ENCODE assay signal across 40 cellular contexts in genomic region chr20:33037456-33037855, GRCh38. TPM values are rescaled to one million over a fixed set of nuclear protein-coding genes. Genes with fewer than 3 reads are reported as not detected.
"Had no signal": no experiment of that assay in that cellular context is flagged by ENCODE, and none has a peak within 500 bp of the region (broad histone marks: within the 10 kb centered on the region; RNA-seq: fewer than 3 reads in every experiment).

No MANE protein-coding gene starts in this region.

- H3K27me3 ChIP-seq: adrenal gland, ascending aorta, body of pancreas, brain microvascular endothelial cell, breast epithelium, cardiac muscle cell had no signal

- H3K9me3 ChIP-seq: adrenal gland, ascending aorta, body of pancreas had no signal

- H3K4me3 ChIP-seq: adrenal gland, ascending aorta, body of pancreas, breast epithelium, cardiac muscle cell had no signal

- DNase-seq: activated effector memory CD4-positive, alpha-beta T cell treated with anti-CD3 and anti-CD28 coated beads, Interleukin-2, amount 50 U/mL, for 16 hours; activated effector memory CD4-positive, alpha-beta T cell treated with Interleukin-2 at 50 U/mL for 16 hours; activated gamma-delta T cell; activated gamma-delta T cell treated with Interleukin-2 at 50 U/mL for 16 hours; activated naive CD4-positive, alpha-beta T cell; activated naive CD4-positive, alpha-beta T cell treated with anti-CD3 and anti-CD28 coated beads for 36 hours; activated naive CD4-positive, alpha-beta T cell treated with anti-CD3 and anti-CD28 coated beads, Interleukin-2, amount 10 ng/mL, durations not matched to agents 7 days and 5 days; activated naive CD4-positive, alpha-beta T cell treated with anti-CD3 and anti-CD28 coated beads, Interleukin-2, amount 50 U/mL, for 16 hours; activated naive CD4-positive, alpha-beta T cell treated with Interleukin-2 at 50 U/mL for 16 hours; activated naive CD8-positive, alpha-beta T cell treated with anti-CD3 and anti-CD28 coated beads for 36 hours; activated naive CD8-positive, alpha-beta T cell treated with anti-CD3 and anti-CD28 coated beads, Interleukin-2, amount 10 ng/mL, durations not matched to agents 7 days and 5 days; activated naive CD8-positive, alpha-beta T cell treated with anti-CD3 and anti-CD28 coated beads, Interleukin-2, amount 50 U/mL, for 24 hours; activated T-cell treated with anti-CD3 and anti-CD28 coated beads, Interleukin-2, amount 50 U/mL, for 1 hour; activated T-cell treated with anti-CD3 and anti-CD28 coated beads, Interleukin-2, amount 50 U/mL, for 24 hours; activated T-cell treated with anti-CD3 and anti-CD28 coated beads, Interleukin-2, amount 50 U/mL, for 4 hours; activated T-cell treated with anti-CD3 and anti-CD28 coated beads, Interleukin-2, amount 50 U/mL, for 48 hours; activated T-cell treated with anti-CD3 and anti-CD28 coated beads, Interleukin-2, amount 50 U/mL, for 72 hours; adrenal gland; amniotic stem cell; amygdala; anterior cingulate cortex; aorta; body of pancreas; brain microvascular endothelial cell; caudate nucleus; central memory CD4-positive, alpha-beta T cell; cerebellar nuclear complex had no signal

- ATAC-seq: activated naive CD4-positive, alpha-beta T cell treated with anti-CD3 and anti-CD28 coated beads, Interleukin-2, amount 50 U/mL, for 72 hours; activated naive CD8-positive, alpha-beta T cell treated with anti-CD3 and anti-CD28 coated beads, Interleukin-2, amount 50 U/mL, for 24 hours; activated T-cell treated with anti-CD3 and anti-CD28 coated beads, Interleukin-2, amount 50 U/mL, for 4 hours; activated T-cell treated with anti-CD3 and anti-CD28 coated beads, Interleukin-2, amount 50 U/mL, for 72 hours; activated T-helper 17 cell treated with anti-CD3 and anti-CD28 coated beads, Interleukin-2, amount 50 U/mL, for 72 hours; body of pancreas had no signal

- H3K27ac ChIP-seq: adrenal gland, ascending aorta, body of pancreas, brain microvascular endothelial cell, breast epithelium, cardiac muscle cell had no signal

- H3K36me3 ChIP-seq: adrenal gland, ascending aorta, brain microvascular endothelial cell, breast epithelium, cardiac muscle cell had no signal

- H3K4me1 ChIP-seq: adrenal gland, ascending aorta, body of pancreas, breast epithelium had no signal

RNA-seq across cellular contexts. Expression of gene BPIFB6, which starts 6.0 kb away (rescaled TPM):
- total RNA-seq: activated naive CD4-positive, alpha-beta T cell treated with anti-CD3 and anti-CD28 coated beads for 36 hours; activated naive CD4-positive, alpha-beta T cell treated with anti-CD3 and anti-CD28 coated beads, Interleukin-2, amount 50 U/mL, for 72 hours; activated naive CD8-positive, alpha-beta T cell treated with anti-CD3 and anti-CD28 coated beads for 36 hours; activated naive CD8-positive, alpha-beta T cell treated with anti-CD3 and anti-CD28 coated beads, Interleukin-2, amount 10 ng/mL, durations not matched to agents 7 days and 5 days; activated T-cell treated with anti-CD3 and anti-CD28 coated beads, Interleukin-2, amount 50 U/mL, for 4 hours; activated T-cell treated with anti-CD3 and anti-CD28 coated beads, Interleukin-2, amount 50 U/mL, for 72 hours; activated T-helper 1 cell treated with anti-CD3 and anti-CD28 coated beads, Interleukin-12 subunit alpha, Interleukin-12 subunit beta, Interleukin-2, Interleukin-4 antibody, amounts not matched to agents 30 ng/mL and 10 ng/mL and 1 ng/mL, durations not matched to agents 14 hours and 24 hours and 36 hours; activated T-helper 17 cell treated with anti-CD3 and anti-CD28 coated beads, Interleukin-2, amount 50 U/mL, for 72 hours; activated T-helper 2 cell treated with anti-CD3 and anti-CD28 coated beads, Interferon-gamma antibody, Interleukin-2, Interleukin-4, amounts not matched to agents 10 μg/mL and 5 μg/mL and 100 μg/mL, durations not matched to agents 14 hours and 24 hours and 36 hours; adrenal gland; aorta; ascending aorta; astrocyte; body of pancreas; breast epithelium; bronchial epithelial cell; cardiac muscle cell; cardiac septum; cerebellum; chondrocyte had no signal
- polyA plus RNA-seq: adipose tissue, adrenal gland, aorta, cardiac muscle cell had no signal

RNA-seq across cellular contexts. Expression of gene BPIFB3, which starts 16.2 kb away (rescaled TPM):
- total RNA-seq: activated naive CD4-positive, alpha-beta T cell treated with anti-CD3 and anti-CD28 coated beads for 36 hours; activated naive CD4-positive, alpha-beta T cell treated with anti-CD3 and anti-CD28 coated beads, Interleukin-2, amount 50 U/mL, for 72 hours; activated naive CD8-positive, alpha-beta T cell treated with anti-CD3 and anti-CD28 coated beads for 36 hours; activated naive CD8-positive, alpha-beta T cell treated with anti-CD3 and anti-CD28 coated beads, Interleukin-2, amount 10 ng/mL, durations not matched to agents 7 days and 5 days; activated T-cell treated with anti-CD3 and anti-CD28 coated beads, Interleukin-2, amount 50 U/mL, for 4 hours; activated T-cell treated with anti-CD3 and anti-CD28 coated beads, Interleukin-2, amount 50 U/mL, for 72 hours; activated T-helper 1 cell treated with anti-CD3 and anti-CD28 coated beads, Interleukin-12 subunit alpha, Interleukin-12 subunit beta, Interleukin-2, Interleukin-4 antibody, amounts not matched to agents 30 ng/mL and 10 ng/mL and 1 ng/mL, durations not matched to agents 14 hours and 24 hours and 36 hours; activated T-helper 17 cell treated with anti-CD3 and anti-CD28 coated beads, Interleukin-2, amount 50 U/mL, for 72 hours; activated T-helper 2 cell treated with anti-CD3 and anti-CD28 coated beads, Interferon-gamma antibody, Interleukin-2, Interleukin-4, amounts not matched to agents 10 μg/mL and 5 μg/mL and 100 μg/mL, durations not matched to agents 14 hours and 24 hours and 36 hours; adrenal gland; aorta; ascending aorta; astrocyte; body of pancreas; breast epithelium; bronchial epithelial cell; cardiac muscle cell; cardiac septum; cerebellum; chondrocyte had no signal
- polyA plus RNA-seq: adipose tissue, adrenal gland, aorta, cardiac muscle cell had no signal

RNA-seq across cellular contexts. Expression of gene BPIFB2, which starts 30.0 kb away (rescaled TPM):
- total RNA-seq: activated naive CD4-positive, alpha-beta T cell treated with anti-CD3 and anti-CD28 coated beads for 36 hours; activated naive CD4-positive, alpha-beta T cell treated with anti-CD3 and anti-CD28 coated beads, Interleukin-2, amount 50 U/mL, for 72 hours; activated naive CD8-positive, alpha-beta T cell treated with anti-CD3 and anti-CD28 coated beads for 36 hours; activated naive CD8-positive, alpha-beta T cell treated with anti-CD3 and anti-CD28 coated beads, Interleukin-2, amount 10 ng/mL, durations not matched to agents 7 days and 5 days; activated T-cell treated with anti-CD3 and anti-CD28 coated beads, Interleukin-2, amount 50 U/mL, for 72 hours; activated T-helper 1 cell treated with anti-CD3 and anti-CD28 coated beads, Interleukin-12 subunit alpha, Interleukin-12 subunit beta, Interleukin-2, Interleukin-4 antibody, amounts not matched to agents 30 ng/mL and 10 ng/mL and 1 ng/mL, durations not matched to agents 14 hours and 24 hours and 36 hours; activated T-helper 17 cell treated with anti-CD3 and anti-CD28 coated beads, Interleukin-2, amount 50 U/mL, for 72 hours; activated T-helper 2 cell treated with anti-CD3 and anti-CD28 coated beads, Interferon-gamma antibody, Interleukin-2, Interleukin-4, amounts not matched to agents 10 μg/mL and 5 μg/mL and 100 μg/mL, durations not matched to agents 14 hours and 24 hours and 36 hours; aorta; ascending aorta; astrocyte; body of pancreas; bronchial epithelial cell; cardiac muscle cell; cardiac septum; cerebellum; chondrocyte had no signal
- polyA plus RNA-seq: adipose tissue, adrenal gland, aorta, cardiac muscle cell had no signal

RNA-seq across cellular contexts. Expression of gene SUN5, which starts 33.2 kb away (rescaled TPM):
- total RNA-seq: activated naive CD4-positive, alpha-beta T cell treated with anti-CD3 and anti-CD28 coated beads for 36 hours; activated naive CD4-positive, alpha-beta T cell treated with anti-CD3 and anti-CD28 coated beads, Interleukin-2, amount 50 U/mL, for 72 hours; activated naive CD8-positive, alpha-beta T cell treated with anti-CD3 and anti-CD28 coated beads for 36 hours; activated naive CD8-positive, alpha-beta T cell treated with anti-CD3 and anti-CD28 coated beads, Interleukin-2, amount 10 ng/mL, durations not matched to agents 7 days and 5 days; activated T-cell treated with anti-CD3 and anti-CD28 coated beads, Interleukin-2, amount 50 U/mL, for 4 hours; activated T-cell treated with anti-CD3 and anti-CD28 coated beads, Interleukin-2, amount 50 U/mL, for 72 hours; activated T-helper 1 cell treated with anti-CD3 and anti-CD28 coated beads, Interleukin-12 subunit alpha, Interleukin-12 subunit beta, Interleukin-2, Interleukin-4 antibody, amounts not matched to agents 30 ng/mL and 10 ng/mL and 1 ng/mL, durations not matched to agents 14 hours and 24 hours and 36 hours; activated T-helper 17 cell treated with anti-CD3 and anti-CD28 coated beads, Interleukin-2, amount 50 U/mL, for 72 hours; activated T-helper 2 cell treated with anti-CD3 and anti-CD28 coated beads, Interferon-gamma antibody, Interleukin-2, Interleukin-4, amounts not matched to agents 10 μg/mL and 5 μg/mL and 100 μg/mL, durations not matched to agents 14 hours and 24 hours and 36 hours; adrenal gland; aorta; ascending aorta; astrocyte; body of pancreas; breast epithelium; bronchial epithelial cell; cardiac muscle cell; cardiac septum; cerebellum; chondrocyte had no signal
- polyA plus RNA-seq: adipose tissue, adrenal gland, aorta, cardiac muscle cell had no signal

RNA-seq across cellular contexts. Expression of gene BPIFB4, which starts 42.0 kb away (rescaled TPM):
- total RNA-seq: activated naive CD4-positive, alpha-beta T cell treated with anti-CD3 and anti-CD28 coated beads for 36 hours; activated naive CD4-positive, alpha-beta T cell treated with anti-CD3 and anti-CD28 coated beads, Interleukin-2, amount 50 U/mL, for 72 hours; activated naive CD8-positive, alpha-beta T cell treated with anti-CD3 and anti-CD28 coated beads for 36 hours; activated naive CD8-positive, alpha-beta T cell treated with anti-CD3 and anti-CD28 coated beads, Interleukin-2, amount 10 ng/mL, durations not matched to agents 7 days and 5 days; activated T-cell treated with anti-CD3 and anti-CD28 coated beads, Interleukin-2, amount 50 U/mL, for 4 hours; activated T-cell treated with anti-CD3 and anti-CD28 coated beads, Interleukin-2, amount 50 U/mL, for 72 hours; activated T-helper 1 cell treated with anti-CD3 and anti-CD28 coated beads, Interleukin-12 subunit alpha, Interleukin-12 subunit beta, Interleukin-2, Interleukin-4 antibody, amounts not matched to agents 30 ng/mL and 10 ng/mL and 1 ng/mL, durations not matched to agents 14 hours and 24 hours and 36 hours; activated T-helper 17 cell treated with anti-CD3 and anti-CD28 coated beads, Interleukin-2, amount 50 U/mL, for 72 hours; activated T-helper 2 cell treated with anti-CD3 and anti-CD28 coated beads, Interferon-gamma antibody, Interleukin-2, Interleukin-4, amounts not matched to agents 10 μg/mL and 5 μg/mL and 100 μg/mL, durations not matched to agents 14 hours and 24 hours and 36 hours; adrenal gland; aorta; ascending aorta; astrocyte; body of pancreas; breast epithelium; bronchial epithelial cell; cardiac muscle cell; cardiac septum; cerebellum; chondrocyte had no signal
- polyA plus RNA-seq: aorta, cardiac muscle cell had no signal
